ENCODE assay signal across 18 cellular contexts in the genomic region with DNA sequence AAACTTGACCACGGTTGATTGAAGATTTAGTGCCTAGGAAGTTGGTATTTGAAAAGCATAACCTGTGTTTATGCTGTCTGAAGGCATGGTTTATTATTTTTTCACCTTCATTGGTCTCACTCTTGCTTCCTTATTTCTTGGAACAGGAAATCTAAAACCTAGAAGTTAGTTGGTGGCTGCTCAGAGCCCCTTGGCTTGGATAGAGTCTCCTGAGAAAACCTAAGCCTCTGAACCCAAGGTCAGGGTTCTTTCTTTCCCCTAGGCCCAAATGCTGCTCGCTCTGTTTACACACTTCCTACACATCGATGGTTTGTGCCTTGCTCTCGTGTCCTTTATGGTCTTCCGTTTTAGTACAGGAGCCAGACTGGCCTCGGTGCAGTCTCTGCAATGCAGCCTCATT.
A peak's percentile ranks its signal among the peaks of the same experiment; 100 is the strongest.
DNase-seq lines count a peak whose midpoint lies in the region; ATAC-seq and TF ChIP-seq lines count a peak whose summit lies in the region.
"Had no signal": no experiment of that assay in that cellular context is flagged by ENCODE, and none has a peak within 500 bp of the region (broad histone marks: within the 10 kb centered on the region; RNA-seq: fewer than 3 reads in every experiment).

No MANE protein-coding gene starts in this region.

- H3K4me1 ChIP-seq in BLaER1 (peaks cover 95% of the 10 kb centered on the region), DND-41 (ENCODE audit: insufficient read depth, low read length) (peaks cover 32% of the 10 kb centered on the region)

- H3K27me3 ChIP-seq in BLaER1 (no peaks in the 10 kb centered on the region), DND-41 (ENCODE audit: insufficient read depth, low read length, poor library complexity) (no peaks in the 10 kb centered on the region)
- H3K27me3 ChIP-seq: heart left ventricle had no signal

- no peak overlapping the region; the same call in 1 of the 2 replicates for H3K9ac ChIP-seq in BLaER1
- peak overlapping the region; percentile 38 for H3K9ac ChIP-seq in DND-41 (ENCODE audit: low read depth, low read length)

- H3K9me3 ChIP-seq in BLaER1 (no peaks in the 10 kb centered on the region), DND-41 (ENCODE audit: insufficient read depth, low read length, severe bottlenecking) (no peaks in the 10 kb centered on the region), T-helper 17 cell (ENCODE audit: control insufficient read depth, low read length, poor library complexity, severe bottlenecking) (no peaks in the 10 kb centered on the region)
- H3K9me3 ChIP-seq: Caco-2, heart left ventricle had no signal

- TF ChIP-seq CTCF in DND-41 (IDR thresholded peaks at IDR 0.05; ENCODE audit: borderline replicate concordance, extremely low read depth, low read length, poor library complexity, severe bottlenecking), result no peak

- peak; percentile 83 for ATAC-seq in DND-41 (ENCODE audit: insufficient read depth, low read depth)
- no peak for ATAC-seq in T-helper 17 cell
- no peak for ATAC-seq in effector memory CD8-positive, alpha-beta T cell (replicated peaks)
- no peak for ATAC-seq in GM19328 (IDR thresholded peaks at IDR 0.05; ENCODE audit: unreplicated experiment)
- ATAC-seq: heart left ventricle had no signal

- no peaks in the 10 kb centered on the region for H3K27me3 Mint-ChIP-seq in T-helper 17 cell
- no peaks in the 10 kb centered on the region for H3K27me3 Mint-ChIP-seq in effector memory CD8-positive, alpha-beta T cell

- H3K4me3 Mint-ChIP-seq in T-helper 17 cell, result no peak overlapping the region
- no peak overlapping the region for H3K4me3 Mint-ChIP-seq in effector memory CD8-positive, alpha-beta T cell
- H3K4me3 Mint-ChIP-seq: activated naive CD4-positive, alpha-beta T cell treated with anti-CD3 and anti-CD28 coated beads for 36 hours; endodermal cell had no signal

- H3K9me3 Mint-ChIP-seq in effector memory CD8-positive, alpha-beta T cell, result no peaks in the 10 kb centered on the region
- H3K9me3 Mint-ChIP-seq: activated naive CD4-positive, alpha-beta T cell treated with anti-CD3 and anti-CD28 coated beads for 36 hours; endodermal cell had no signal

- H3K27ac ChIP-seq in BLaER1 (peak overlapping the region; percentile 62), DND-41 (ENCODE audit: low read length) (peak overlapping the region; percentile 82)

- H4K20me1 ChIP-seq in BLaER1 (peaks cover 93% of the 10 kb centered on the region), DND-41 (ENCODE audit: insufficient read depth, low read length) (no peaks in the 10 kb centered on the region)

- peaks cover 28% of the 10 kb centered on the region for H3K4me1 Mint-ChIP-seq in T-helper 17 cell
- peaks cover 28 to 32% of the 10 kb centered on the region in 2 donors for H3K4me1 Mint-ChIP-seq in effector memory CD8-positive, alpha-beta T cell (ENCODE audit: low read depth in 2 of 2)

- H3K4me3 ChIP-seq in BLaER1 (no peak overlapping the region), DND-41 (ENCODE audit: low read depth in 1 of 2, low read length in 2 of 2) (no peak overlapping the region; a peak in 1 of 4 replicates)
- H3K4me3 ChIP-seq: heart left ventricle, lung had no signal

- H3K27ac Mint-ChIP-seq in T-helper 17 cell, result peak overlapping the region; percentile 32
- peak overlapping the region; percentile 21 to 83 for H3K27ac Mint-ChIP-seq in effector memory CD8-positive, alpha-beta T cell
- H3K27ac Mint-ChIP-seq: activated naive CD4-positive, alpha-beta T cell treated with anti-CD3 and anti-CD28 coated beads for 36 hours; endodermal cell had no signal

- H2AFZ ChIP-seq in DND-41 (ENCODE audit: low read depth, low read length), result peak overlapping the region; percentile 46

- DNase-seq in DND-41 (peak; percentile 53), T-helper 17 cell (no peak), DMS153 (lab: John Stamatoyannopoulos, UW) (no peak), glomerular visceral epithelial cell (ENCODE audit: extremely low spot score) (no peak)
- no peak for DNase-seq in effector memory CD8-positive, alpha-beta T cell
- DNase-seq in stimulated activated CD4-positive, alpha-beta T cell treated with anti-CD3 and anti-CD28 coated beads, Interleukin-4, amount 100 ng/mL, for 24 hours, result no peak
- DNase-seq: activated CD8-positive, alpha-beta memory T cell treated with anti-CD3 and anti-CD28 coated beads, Interleukin-2, amount 50 U/mL, for 4 hours; activated naive CD4-positive, alpha-beta T cell treated with anti-CD3 and anti-CD28 coated beads for 36 hours; Caco-2; endodermal cell; heart left ventricle; NCI-H187; NCI-H345; RPMI8226; stimulated activated CD4-positive, alpha-beta T cell treated with anti-CD3 and anti-CD28 coated beads, Interleukin-4, amount 100 ng/mL, for 1 hour had no signal

- peaks cover 11% of the 10 kb centered on the region for H3K36me3 ChIP-seq in BLaER1
- H3K36me3 ChIP-seq in DND-41 (ENCODE audit: insufficient read depth, low read length), result peaks cover 7% of the 10 kb centered on the region; the same call in 1 of the 2 replicates

- H3K36me3 Mint-ChIP-seq in T-helper 17 cell (ENCODE audit: low read depth), result peaks cover 6% of the 10 kb centered on the region
- peaks cover 7% of the 10 kb centered on the region for H3K36me3 Mint-ChIP-seq in effector memory CD8-positive, alpha-beta T cell (ENCODE audit: insufficient read depth)

- H3K79me2 ChIP-seq in DND-41 (ENCODE audit: insufficient read depth, low read length), result peaks cover 20% of the 10 kb centered on the region

- H3K4me2 ChIP-seq in BLaER1 (peak overlapping the region; percentile 84), DND-41 (ENCODE audit: insufficient read depth, low read length) (peak overlapping the region; percentile 42)
